In the genomic region with DNA sequence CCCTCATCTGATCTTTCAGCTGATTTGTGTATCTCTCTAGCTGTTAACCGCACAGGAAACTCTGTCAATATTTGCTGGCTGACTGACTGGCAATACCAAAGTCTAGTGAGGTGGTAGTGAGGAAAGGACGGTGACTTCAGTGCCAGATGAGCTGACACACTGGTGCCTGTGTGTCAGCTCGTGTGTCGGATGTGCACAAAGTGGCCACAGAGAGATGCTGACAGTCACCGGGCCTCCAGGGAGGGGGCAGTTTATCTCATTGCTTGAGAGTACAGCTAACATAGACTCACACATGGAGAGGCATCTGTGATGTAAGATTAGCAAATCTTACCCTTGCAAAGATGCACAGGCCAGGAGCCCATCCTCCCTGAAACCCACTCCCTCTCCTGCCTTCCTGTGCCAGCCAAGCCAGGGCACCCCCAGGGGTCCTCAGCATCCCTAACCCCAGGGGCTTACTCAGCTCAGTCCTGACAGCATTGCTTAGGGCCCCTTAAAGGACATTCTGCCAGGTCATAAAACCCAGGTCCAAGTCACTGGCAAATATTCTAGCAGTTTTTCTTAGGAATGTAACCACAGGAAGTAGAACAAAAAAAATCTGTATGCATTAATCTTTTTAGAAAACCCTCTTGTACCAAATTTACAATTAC, we compare ENCODE assay signal across 14 cellular contexts.
DNase-seq lines count a peak whose midpoint lies in the region; ATAC-seq and TF ChIP-seq lines count a peak whose summit lies in the region.
"Had no signal": no experiment of that assay in that cellular context is flagged by ENCODE, and none has a peak within 500 bp of the region (broad histone marks: within the 10 kb centered on the region; RNA-seq: fewer than 3 reads in every experiment).

No MANE protein-coding gene starts in this region.

- H3F3A ChIP-seq in PC-3 (ENCODE audit: low read length, unreplicated experiment): no peaks in the 10 kb centered on the region

- H3K27me3 Mint-ChIP-seq in activated naive CD4-positive, alpha-beta T cell treated with anti-CD3 and anti-CD28 coated beads for 36 hours (ENCODE audit: low read depth): no peaks in the 10 kb centered on the region
- H3K27me3 Mint-ChIP-seq in neural crest cell (ENCODE audit: low read depth): no peaks in the 10 kb centered on the region

- no peaks in the 10 kb centered on the region for H3K9me2 ChIP-seq in PC-3 (replicated peaks; ENCODE audit: low read length)

- 69 to 82% (median 76%) methylated on average over 5 of the region's 5 CpGs for WGBS in heart left ventricle, 4 donors

- H3K9me3 ChIP-seq in PC-3 (ENCODE audit: low read length): no peaks in the 10 kb centered on the region
- H3K9me3 ChIP-seq in SJCRH30 (replicated peaks): no peaks in the 10 kb centered on the region
- no peaks in the 10 kb centered on the region for H3K9me3 ChIP-seq in heart left ventricle
- H3K9me3 ChIP-seq: testis had no signal

- no peak overlapping the region for H3K4me3 ChIP-seq in PC-3 (ENCODE audit: low read length)
- H3K4me3 ChIP-seq in SJCRH30: no peak overlapping the region
- no peak overlapping the region for H3K4me3 ChIP-seq in heart left ventricle
- H3K4me3 ChIP-seq: dorsolateral prefrontal cortex, testis had no signal

- TF ChIP-seq CTCF in PC-3 (conservative IDR thresholded peaks at IDR 0.05; ENCODE audit: low read depth, low read length): no peak
- no peak for TF ChIP-seq CTCF in neural crest cell (conservative IDR thresholded peaks at IDR 0.05)
- TF ChIP-seq CTCF in heart left ventricle (IDR thresholded peaks at IDR 0.05): no peak

- H3K36me3 ChIP-seq in PC-3 (ENCODE audit: low read depth, low read length): no peaks in the 10 kb centered on the region
- H3K36me3 ChIP-seq in SJCRH30: no peaks in the 10 kb centered on the region
- no peaks in the 10 kb centered on the region for H3K36me3 ChIP-seq in heart left ventricle

- no peak for TF ChIP-seq POLR2A in heart left ventricle (IDR thresholded peaks at IDR 0.05)

- H3K4me1 ChIP-seq in PC-3 (ENCODE audit: insufficient read depth, low read length) (peaks cover 11% of the 10 kb centered on the region; the same call in 1 of the 2 replicates), SJCRH30 (peaks cover 31% of the 10 kb centered on the region), heart left ventricle (no peaks in the 10 kb centered on the region)
- H3K4me1 ChIP-seq: testis had no signal

- peak; percentile 36 for DNase-seq in NCI-H2107 treated with DMSO at 0.1 percent for 48 hours (lab: John Stamatoyannopoulos, UW; ENCODE audit: unreplicated experiment)
- DNase-seq in NCI-H2107 (lab: John Stamatoyannopoulos, UW): no peak
- DNase-seq in PC-3: peak; percentile 32
- peak; percentile 76 for DNase-seq in activated naive CD4-positive, alpha-beta T cell treated with anti-CD3 and anti-CD28 coated beads for 36 hours
- DNase-seq in neural crest cell (ENCODE audit: low read depth, low spot score): no peak
- no peak for DNase-seq in HUDEP-2 (lab: John Stamatoyannopoulos, UW; ENCODE audit: unreplicated experiment in 76 of 76)
- DNase-seq in SJCRH30: no peak
- DNase-seq in heart left ventricle: no peak
- DNase-seq: 8988T, HFFc6, NCI-H1694, SIG-M5, testis had no signal

- H3K4me2 ChIP-seq in PC-3 (ENCODE audit: low read length): 0 out of 2 replicates have a peak overlapping the region, but pooled peaks have one; percentile 9

- ATAC-seq in PC-3: peak; percentile 79
- no peak for ATAC-seq in heart left ventricle

- CTCF ChIA-PET in PC-3 (lab: Charles Lee): interaction anchor here (0.8 kb wide), 1 partner anchor 85 kb away, joined by 3 read pairs; no protein-coding TSS in a partner anchor
- CTCF ChIA-PET in activated naive CD4-positive, alpha-beta T cell treated with anti-CD3 and anti-CD28 coated beads for 36 hours (lab: Charles Lee): interaction anchor here (0.8 kb wide), 1 partner anchor 87 kb away, joined by 4 read pairs; no protein-coding TSS in a partner anchor

- H3K27ac ChIP-seq in PC-3 (ENCODE audit: low read length): no peak overlapping the region
- no peak overlapping the region for H3K27ac ChIP-seq in SJCRH30
- H3K27ac ChIP-seq in heart left ventricle: no peak overlapping the region
- H3K27ac ChIP-seq: testis had no signal

- no peaks in the 10 kb centered on the region for H3K27me3 ChIP-seq in PC-3 (ENCODE audit: low read length)
- H3K27me3 ChIP-seq in SJCRH30: no peaks in the 10 kb centered on the region
- peaks cover 0 to 27% (median 0%) of the 10 kb centered on the region in 9 donors for H3K27me3 ChIP-seq in heart left ventricle
- H3K27me3 ChIP-seq: dorsolateral prefrontal cortex, testis had no signal

- POLR2A ChIA-PET in PC-3 (lab: Charles Lee; ENCODE audit: unreplicated experiment): interaction anchor here (0.6 to 0.7 kb wide), 2 partner anchors 313 to 367 kb away, joined by 3 to 6 read pairs; no protein-coding TSS in a partner anchor

- peak overlapping the region; percentile 46 for H3K27ac Mint-ChIP-seq in activated naive CD4-positive, alpha-beta T cell treated with anti-CD3 and anti-CD28 coated beads for 36 hours
- peak overlapping the region; percentile 72 for H3K27ac Mint-ChIP-seq in neural crest cell (ENCODE audit: unreplicated experiment)
- H3K27ac Mint-ChIP-seq: HFFc6 had no signal

- no peaks in the 10 kb centered on the region for H3K79me2 ChIP-seq in PC-3 (ENCODE audit: low read length)

- H3K9ac ChIP-seq in PC-3 (ENCODE audit: low read length): no peak overlapping the region

- intact Hi-C loops in PC-3 (cut with micrococcal nuclease): loop anchor here (5.0 kb wide), 1 partner anchor 51 kb away; no protein-coding TSS in a partner anchor
- intact Hi-C loops in activated naive CD4-positive, alpha-beta T cell treated with anti-CD3 and anti-CD28 coated beads for 36 hours (cut with micrococcal nuclease): loop anchor here (1.0 to 2.0 kb wide), 5 partner anchors 41 to 124 kb away; partner anchors contain the start of gene SHISA2
- intact Hi-C loops in heart left ventricle (cut with DNase I): no loop called here

- H4K20me1 ChIP-seq in PC-3 (ENCODE audit: low read length): no peaks in the 10 kb centered on the region

- no peaks in the 10 kb centered on the region for H3K36me3 Mint-ChIP-seq in activated naive CD4-positive, alpha-beta T cell treated with anti-CD3 and anti-CD28 coated beads for 36 hours (ENCODE audit: low read depth)
- no peaks in the 10 kb centered on the region for H3K36me3 Mint-ChIP-seq in neural crest cell (ENCODE audit: low read depth)

- no peaks in the 10 kb centered on the region for H3K9me3 Mint-ChIP-seq in activated naive CD4-positive, alpha-beta T cell treated with anti-CD3 and anti-CD28 coated beads for 36 hours
- no peaks in the 10 kb centered on the region for H3K9me3 Mint-ChIP-seq in neural crest cell

- no TSS peak for BruUV-seq in PC-3 (replicated peaks; lab: Mats Ljungman, UMichigan)

- H3K4me3 Mint-ChIP-seq in activated naive CD4-positive, alpha-beta T cell treated with anti-CD3 and anti-CD28 coated beads for 36 hours: no peak overlapping the region
- H3K4me3 Mint-ChIP-seq in neural crest cell: no peak overlapping the region
- H3K4me3 Mint-ChIP-seq: HFFc6 had no signal

- peaks cover 42% of the 10 kb centered on the region for H3K4me1 Mint-ChIP-seq in activated naive CD4-positive, alpha-beta T cell treated with anti-CD3 and anti-CD28 coated beads for 36 hours (ENCODE audit: low read depth)
- H3K4me1 Mint-ChIP-seq in neural crest cell: peaks cover 36% of the 10 kb centered on the region

- no peak overlapping the region for H2AFZ ChIP-seq in PC-3 (ENCODE audit: low read length)

Comparison
In these comparisons a context has a peak if more than half of its experiments do, and no peak if none do; other contexts are left out.
1. DNase-seq: peak in NCI-H2107 treated with DMSO at 0.1 percent for 48 hours (single experiment), PC-3 (single experiment) and activated naive CD4-positive, alpha-beta T cell treated with anti-CD3 and anti-CD28 coated beads for 36 hours (single experiment); none in NCI-H2107 (single experiment), neural crest cell (single experiment), HUDEP-2 (0 of 76), SJCRH30 (0 of 2) and heart left ventricle (0 of 5).
2. intact Hi-C loops: an anchor here in PC-3 (5.0 kb wide) and activated naive CD4-positive, alpha-beta T cell treated with anti-CD3 and anti-CD28 coated beads for 36 hours (1.0 to 2.0 kb wide); none called in heart left ventricle.